9 cellular contexts compared by ENCODE assay signal in genomic region chr6:41637179-41638001, GRCh38. TPM values are rescaled to one million over a fixed set of nuclear protein-coding genes. Genes with fewer than 3 reads are reported as not detected.
A peak's percentile ranks its signal among the peaks of the same experiment; 100 is the strongest.
DNase-seq lines count a peak whose midpoint lies in the region; ATAC-seq and TF ChIP-seq lines count a peak whose summit lies in the region.
"Had no signal": no experiment of that assay in that cellular context is flagged by ENCODE, and none has a peak within 500 bp of the region (broad histone marks: within the 10 kb centered on the region; RNA-seq: fewer than 3 reads in every experiment).

No MANE protein-coding gene starts in this region.

- 0 out of 2 replicates have a peak, but pooled peaks cover 9% of the 10 kb centered on the region for H3F3A ChIP-seq in GM23338 (replicated peaks; ENCODE audit: low read depth)

- peak; percentile 15 for ATAC-seq in GM23338
- ATAC-seq in GM18907 (IDR thresholded peaks at IDR 0.05; ENCODE audit: unreplicated experiment) = no peak

- no peaks in the 10 kb centered on the region for H3K9me2 ChIP-seq in GM23338 (ENCODE audit: insufficient read depth)

- H3K27me3 ChIP-seq in GM23338 (ENCODE audit: insufficient read depth) = peaks cover 76% of the 10 kb centered on the region
- H3K27me3 ChIP-seq in iPS-18a (ENCODE audit: control insufficient read depth, insufficient read depth, low read length) = peaks cover 84% of the 10 kb centered on the region

- H3K9me3 Mint-ChIP-seq in GM23338 = no peaks in the 10 kb centered on the region; the same call in 2 of the 3 replicates
- H3K9me3 Mint-ChIP-seq in activated naive CD8-positive, alpha-beta T cell (ENCODE audit: low read depth) = no peaks in the 10 kb centered on the region

- TF ChIP-seq CTCF in GM23338 (conservative IDR thresholded peaks at IDR 0.05; ENCODE audit: low read depth in 2 of 2) (no peak), retinal pigment epithelial cell (conservative IDR thresholded peaks at IDR 0.05; ENCODE audit: low read depth, low read length) (no peak)

- peak overlapping the region; percentile 90 for H2AFZ ChIP-seq in GM23338

- no peaks in the 10 kb centered on the region; the same call in 1 of the 2 replicates for H4K20me1 ChIP-seq in GM23338 (replicated peaks; ENCODE audit: insufficient read depth)

- H3K79me2 ChIP-seq in GM23338 (replicated peaks; ENCODE audit: insufficient read depth) = peaks cover 9% of the 10 kb centered on the region; the same call in 1 of the 2 replicates

- DNase-seq in GM23338 (ENCODE audit: low spot score) = peak; percentile 67
- no peak for DNase-seq in retinal pigment epithelial cell (ENCODE audit: low read depth)
- DNase-seq in hypothalamus (lab: John Stamatoyannopoulos, UW) = no peak
- no peak for DNase-seq in NCI-H1436 treated with DMSO at 0.1 percent for 48 hours (lab: John Stamatoyannopoulos, UW)
- DNase-seq in DMS79 treated with DMSO at 0.1 percent for 48 hours (lab: John Stamatoyannopoulos, UW) = no peak
- DNase-seq: T-helper 9 cell had no signal

- H3K9me3 ChIP-seq in iPS-18a (ENCODE audit: control insufficient read depth, low read depth, low read length) = no peaks in the 10 kb centered on the region

- H3K27me3 Mint-ChIP-seq in GM23338 (ENCODE audit: insufficient read depth, low read depth, poor library complexity) = peaks cover 57% of the 10 kb centered on the region
- peaks cover 21% of the 10 kb centered on the region for H3K27me3 Mint-ChIP-seq in activated naive CD8-positive, alpha-beta T cell

- H3K9ac ChIP-seq in iPS-18a (ENCODE audit: low read length) = no peak overlapping the region

- H3K36me3 Mint-ChIP-seq in GM23338 (ENCODE audit: low read depth) = peaks cover 15% of the 10 kb centered on the region
- H3K36me3 Mint-ChIP-seq in activated naive CD8-positive, alpha-beta T cell = no peaks in the 10 kb centered on the region

- no peak overlapping the region for H3K27ac ChIP-seq in GM23338 (ENCODE audit: low read depth)
- no peak overlapping the region for H3K27ac ChIP-seq in iPS-18a (ENCODE audit: low read length)

- H3K4me3 ChIP-seq in GM23338 (peak overlapping the region; percentile 87), iPS-18a (ENCODE audit: low read length) (peak overlapping the region; percentile 81), retinal pigment epithelial cell (ENCODE audit: low read length) (peak overlapping the region; percentile 57)

- H3K4me3 Mint-ChIP-seq in GM23338 = peak overlapping the region; percentile 89
- H3K4me3 Mint-ChIP-seq in activated naive CD8-positive, alpha-beta T cell = peak overlapping the region; percentile 83

- peaks cover 51% of the 10 kb centered on the region for H3K4me1 Mint-ChIP-seq in GM23338
- H3K4me1 Mint-ChIP-seq in activated naive CD8-positive, alpha-beta T cell (ENCODE audit: low read depth) = peaks cover 16% of the 10 kb centered on the region

- H3K4me2 ChIP-seq in GM23338 = peak overlapping the region; percentile 100

- H3K4me1 ChIP-seq in GM23338 (ENCODE audit: insufficient read depth) (peaks cover 45% of the 10 kb centered on the region), iPS-18a (ENCODE audit: control insufficient read depth, low read depth, low read length) (peaks cover 14% of the 10 kb centered on the region)

- no peaks in the 10 kb centered on the region for H3K36me3 ChIP-seq in GM23338 (ENCODE audit: insufficient read depth)
- no peaks in the 10 kb centered on the region for H3K36me3 ChIP-seq in iPS-18a (ENCODE audit: control insufficient read depth, low read depth, low read length)

- no peak overlapping the region for H3K27ac Mint-ChIP-seq in GM23338
- no peak overlapping the region for H3K27ac Mint-ChIP-seq in activated naive CD8-positive, alpha-beta T cell

TF ChIP-seq in GM23338, 12 proteins besides CTCF, POLR2A, EP300 and RAD21:
- TF ChIP-seq EZH2 (IDR thresholded peaks at IDR 0.05; ENCODE audit: low read depth, unreplicated experiment) (peak; percentile 75), ZNF331 (CRISPR knock-in tag; IDR thresholded peaks at IDR 0.05; ENCODE audit: low read depth) (no peak), EZH2phosphoT487 (IDR thresholded peaks at IDR 0.05; ENCODE audit: unreplicated experiment) (peak; percentile 63), POLR2AphosphoS5 (IDR thresholded peaks at IDR 0.05; ENCODE audit: low read depth) (no peak), ZNF462 (CRISPR knock-in tag; IDR thresholded peaks at IDR 0.05) (no peak), CREB1 (CRISPR knock-in tag; IDR thresholded peaks at IDR 0.05; ENCODE audit: low read depth) (no peak)

RNA-seq across cellular contexts. Expression of gene MDFI, which starts 0.9 kb away (rescaled TPM):
- total RNA-seq in GM23338 (2014; rRNA removed; shearing (Covaris generic)) = 41.5 and 51.4 TPM in 2 replicates
- polyA plus RNA-seq in GM23338 (2016; fragmentation: Nextera tagmentation; extraction: Ambion mirVana) = 2.8 and 3.4 TPM in 2 replicates
